In the genomic region with DNA sequence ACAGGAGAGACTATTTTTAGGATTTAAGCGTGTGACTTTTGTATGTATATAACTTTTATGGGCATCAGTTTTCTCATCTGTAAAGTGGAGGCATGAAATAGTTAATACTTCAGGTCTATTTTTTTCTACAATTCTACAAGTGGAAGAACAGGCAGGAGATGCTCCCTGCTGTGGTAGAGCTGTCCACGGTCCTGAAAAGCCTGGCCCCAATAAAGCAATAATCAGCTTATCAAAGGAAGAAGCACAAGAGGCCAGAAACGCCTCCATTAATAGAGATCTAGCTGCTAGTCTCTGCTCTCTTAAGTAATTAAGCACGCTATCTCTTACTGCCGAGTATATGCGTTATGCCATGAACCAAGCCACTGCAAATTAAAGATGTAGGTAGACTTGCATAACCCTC, we compare ENCODE assay signal across 8 cellular contexts. TPM values are rescaled to one million over a fixed set of nuclear protein-coding genes. Genes with fewer than 3 reads are reported as not detected.
A peak's percentile ranks its signal among the peaks of the same experiment; 100 is the strongest.
DNase-seq lines count a peak whose midpoint lies in the region; ATAC-seq, FAIRE-seq and TF ChIP-seq lines count a peak whose summit lies in the region.
"Had no signal": no experiment of that assay in that cellular context is flagged by ENCODE, and none has a peak within 500 bp of the region (broad histone marks: within the 10 kb centered on the region; RNA-seq: fewer than 3 reads in every experiment).

No MANE protein-coding gene starts in this region.

- no peak overlapping the region for H3K23ac ChIP-seq in H1 (ENCODE audit: insufficient read length)

- H3K27me3 Mint-ChIP-seq in GM23338 (ENCODE audit: insufficient read depth, low read depth, poor library complexity): no peaks in the 10 kb centered on the region
- peaks cover 26% of the 10 kb centered on the region for H3K27me3 Mint-ChIP-seq in chondrocyte (ENCODE audit: low read depth)

- TF ChIP-seq CTCF in GM23338 (conservative IDR thresholded peaks at IDR 0.05; ENCODE audit: low read depth in 2 of 2): no peak
- TF ChIP-seq CTCF in H1 (IDR thresholded peaks at IDR 0.05; ENCODE audit: control extremely low read depth in 1 of 3, insufficient read depth in 1 of 3, low read depth in 1 of 3, low read length in 3 of 3): no peak
- no peak for TF ChIP-seq CTCF in retinal pigment epithelial cell (conservative IDR thresholded peaks at IDR 0.05; ENCODE audit: low read depth, low read length)
- no peak for TF ChIP-seq CTCF in chondrocyte (IDR thresholded peaks at IDR 0.05)

- H3K9ac ChIP-seq in H1 (replicated peaks in 1 of 4; ENCODE audit: extremely low read depth in 1 of 4, low read depth in 3 of 4, low read length in 3 of 4): no peak overlapping the region

- no peak overlapping the region for H3K27ac Mint-ChIP-seq in GM23338
- H3K27ac Mint-ChIP-seq in chondrocyte (ENCODE audit: unreplicated experiment): no peak overlapping the region

- H3K27ac ChIP-seq in GM23338 (ENCODE audit: low read depth) (no peak overlapping the region), H1 (ENCODE audit: low read depth, low read length) (no peak overlapping the region)
- H3K27ac ChIP-seq: tibial nerve had no signal

- no peak for TF ChIP-seq RAD21 in H1 (IDR thresholded peaks at IDR 0.05 in 1 of 2, conservative IDR thresholded peaks at IDR 0.05 in 1 of 2; ENCODE audit: low read depth in 2 of 2, low read length in 2 of 2)

- no peak overlapping the region for H4K91ac ChIP-seq in H1 (replicated peaks; ENCODE audit: insufficient read length, low read length)

- H3K9me3 Mint-ChIP-seq in GM23338: no peaks in the 10 kb centered on the region
- H3K9me3 Mint-ChIP-seq in chondrocyte (ENCODE audit: low read depth): no peaks in the 10 kb centered on the region

- H4K20me1 ChIP-seq in GM23338 (replicated peaks; ENCODE audit: insufficient read depth): no peaks in the 10 kb centered on the region
- H4K20me1 ChIP-seq in H1 (replicated peaks in 1 of 2; ENCODE audit: control insufficient read depth in 1 of 2, insufficient read depth in 2 of 2, low read length in 2 of 2): no peaks in the 10 kb centered on the region

- peaks cover 41% of the 10 kb centered on the region for H3K4me1 Mint-ChIP-seq in GM23338
- H3K4me1 Mint-ChIP-seq in chondrocyte (ENCODE audit: low read depth): no peaks in the 10 kb centered on the region

- H3K27me3 ChIP-seq in GM23338 (ENCODE audit: insufficient read depth): no peaks in the 10 kb centered on the region
- no peaks in the 10 kb centered on the region for H3K27me3 ChIP-seq in H1 (replicated peaks in 1 of 4; ENCODE audit: control insufficient read depth in 3 of 4, extremely low read depth in 1 of 4, insufficient read depth in 3 of 4, low read length in 3 of 4)
- H3K27me3 ChIP-seq: tibial nerve had no signal

- H3K36me3 ChIP-seq in GM23338 (ENCODE audit: insufficient read depth) (no peaks in the 10 kb centered on the region), H1 (ENCODE audit: control insufficient read depth in 2 of 4, insufficient read depth in 4 of 4, low read length in 3 of 4) (no peaks in the 10 kb centered on the region)
- H3K36me3 ChIP-seq: tibial nerve had no signal

- H2BK12ac ChIP-seq in H1 (ENCODE audit: low read depth, low read length): no peak overlapping the region

- H3K4me1 ChIP-seq in GM23338 (ENCODE audit: insufficient read depth) (peaks cover 16% of the 10 kb centered on the region), H1 (replicated peaks in 1 of 4; ENCODE audit: control insufficient read depth in 3 of 4, insufficient read depth in 4 of 4, low read length in 3 of 4) (peaks cover 0 to 8% (median 1%) of the 10 kb centered on the region in 4 experiments; a peak in 2 of 7 replicates)
- H3K4me1 ChIP-seq: tibial nerve had no signal

- H4K8ac ChIP-seq in H1 (ENCODE audit: extremely low read depth, insufficient read depth, low read length): no peak overlapping the region

- H3K23me2 ChIP-seq in H1 (ENCODE audit: low read depth, low read length): no peaks in the 10 kb centered on the region; the same call in 1 of the 2 replicates

- no peak overlapping the region for H4K5ac ChIP-seq in H1 (ENCODE audit: insufficient read length, low read depth, low read length)

- no peak overlapping the region for H2BK5ac ChIP-seq in H1 (ENCODE audit: low read depth, low read length)

- H2BK120ac ChIP-seq in H1 (replicated peaks; ENCODE audit: low read depth, low read length): no peak overlapping the region

- ATAC-seq in GM23338 (peak; percentile 66), HG03045 (IDR thresholded peaks at IDR 0.05; ENCODE audit: unreplicated experiment) (no peak)

- H3K36me3 Mint-ChIP-seq in GM23338 (ENCODE audit: low read depth): no peaks in the 10 kb centered on the region
- H3K36me3 Mint-ChIP-seq in chondrocyte (ENCODE audit: low read depth): no peaks in the 10 kb centered on the region

- no peaks in the 10 kb centered on the region for H3F3A ChIP-seq in GM23338 (replicated peaks; ENCODE audit: low read depth)

- DNase-seq in GM23338 (ENCODE audit: low spot score) (peak; percentile 78), NCI-H524 treated with DMSO at 0.1 percent for 48 hours (lab: John Stamatoyannopoulos, UW) (peak; percentile 80), H1 (ENCODE audit: low read depth in 1 of 2, low spot score in 2 of 2) (peak; percentile 43 to 84), retinal pigment epithelial cell (ENCODE audit: low read depth) (peak; percentile 21), NCI-H1105 (lab: John Stamatoyannopoulos, UW) (no peak), chondrocyte (ENCODE audit: low spot score) (no peak)

- no peak for TF ChIP-seq POLR2A in H1 (IDR thresholded peaks at IDR 0.05; ENCODE audit: control extremely low read depth in 1 of 2, low read depth in 2 of 2, low read length in 2 of 2)

- H3K79me2 ChIP-seq in GM23338 (replicated peaks; ENCODE audit: insufficient read depth) (no peaks in the 10 kb centered on the region), H1 (ENCODE audit: control insufficient read depth in 1 of 2, insufficient read depth in 2 of 2, low read length in 2 of 2) (no peaks in the 10 kb centered on the region)

- H2BK20ac ChIP-seq in H1 (ENCODE audit: low read length): no peak overlapping the region

- H3K9me2 ChIP-seq in GM23338 (ENCODE audit: insufficient read depth): no peaks in the 10 kb centered on the region

- no peak overlapping the region for H3K4me3 ChIP-seq in GM23338
- H3K4me3 ChIP-seq in H1 (ENCODE audit: extremely low read depth in 1 of 4, insufficient read depth in 2 of 4, low read depth in 3 of 4, low read length in 4 of 4): no peak overlapping the region
- H3K4me3 ChIP-seq in retinal pigment epithelial cell (ENCODE audit: low read length): no peak overlapping the region
- H3K4me3 ChIP-seq: tibial nerve had no signal

- H2AFZ ChIP-seq in GM23338: no peak overlapping the region
- no peak overlapping the region for H2AFZ ChIP-seq in H1 (ENCODE audit: low read length)

- H3K9me3 ChIP-seq in H1 (ENCODE audit: insufficient read depth in 2 of 2, low read depth in 1 of 2, low read length in 1 of 2): no peaks in the 10 kb centered on the region
- H3K9me3 ChIP-seq: tibial nerve had no signal

- H3K4me2 ChIP-seq in GM23338: no peak overlapping the region
- H3K4me2 ChIP-seq in H1 (ENCODE audit: insufficient read depth in 1 of 2, low read depth in 2 of 2, low read length in 2 of 2): no peak overlapping the region; a peak in 1 of 4 replicates

- WGBS in H1 (ENCODE audit: extremely low coverage in 1 of 2, insufficient coverage in 1 of 2, insufficient read length in 1 of 2, insufficient replicate concordance in 2 of 2, low coverage in 1 of 2, low lambda C conversion rate in 2 of 2, missing lambda C conversion rate in 1 of 2), 2 experiments: 42% methylated on average over 6 of the region's 6 CpGs; no CpG with 5 or more reads in 1 of the 2 experiments

- H3K79me1 ChIP-seq in H1 (ENCODE audit: low read depth, low read length): no peaks in the 10 kb centered on the region

- H2AK5ac ChIP-seq in H1 (ENCODE audit: low read depth, low read length): no peak overlapping the region

- H3K4ac ChIP-seq in H1 (replicated peaks; ENCODE audit: insufficient read length, low read depth, low read length): no peak overlapping the region

- no peak overlapping the region for H3K14ac ChIP-seq in H1 (ENCODE audit: insufficient read length)

- no peak overlapping the region for H3K18ac ChIP-seq in H1 (ENCODE audit: extremely low read depth, low read length)

- no peak overlapping the region for H3K4me3 Mint-ChIP-seq in GM23338
- no peak overlapping the region for H3K4me3 Mint-ChIP-seq in chondrocyte (ENCODE audit: unreplicated experiment)

- no peak overlapping the region for H2BK15ac ChIP-seq in H1 (ENCODE audit: low read length)

- FAIRE-seq in H1 (lab: Jason Lieb, UNC): peak; percentile 86

- POLR2A ChIA-PET in H1 (lab: Charles Lee; ENCODE audit: partially characterized antibody): interaction anchor here (1.6 kb wide), 1 partner anchor 11 kb away, joined by 5 read pairs; no protein-coding TSS in a partner anchor

- CTCF ChIA-PET in H1 (lab: Charles Lee; ENCODE audit: partially characterized antibody): interaction anchor here (1.0 to 1.8 kb wide), 3 partner anchors 9 to 99 kb away, joined by 3 to 5 read pairs (median 3); no protein-coding TSS in a partner anchor

- no peak overlapping the region for H3K56ac ChIP-seq in H1 (replicated peaks; ENCODE audit: insufficient read length, low read depth, low read length)

- no peak for TF ChIP-seq EP300 in H1 (IDR thresholded peaks at IDR 0.05; ENCODE audit: borderline replicate concordance in 1 of 2, low read depth in 2 of 2, low read length in 2 of 2)

TF ChIP-seq in H1, 55 proteins besides CTCF, POLR2A, EP300 and RAD21:
- TF ChIP-seq EGR1 (IDR thresholded peaks at IDR 0.05; ENCODE audit: borderline replicate concordance, low read depth, low read length) (no peak), YY1 (IDR thresholded peaks at IDR 0.05; ENCODE audit: low read depth, low read length) (peak; percentile 20; the same call in 1 of the 2 replicates), MAFK (IDR thresholded peaks at IDR 0.05; ENCODE audit: low read depth, low read length) (no peak), EZH2 (IDR thresholded peaks at IDR 0.05; ENCODE audit: low read depth, low read length, severe bottlenecking) (no peak), SIN3A (conservative IDR thresholded peaks at IDR 0.05 in 1 of 2, IDR thresholded peaks at IDR 0.05 in 1 of 2; ENCODE audit: low read depth in 1 of 2, low read length in 2 of 2) (peak; percentile 61 to 71; a peak in 1 of 4 replicates)

RNA-seq across cellular contexts. Expression of a gene that starts 28.0 kb away (rescaled TPM):
- 20.7 and 21.0 TPM in 2 replicates for total RNA-seq in GM23338 (2014; rRNA removed; shearing (Covaris generic))
- 9.9 and 10.5 TPM in 2 replicates for polyA plus RNA-seq in GM23338 (2016; fragmentation: Nextera tagmentation; extraction: Ambion mirVana)
- 39.8 and 40.1 TPM in 2 replicates for total RNA-seq in H1 (2021; fragmentation: NEBNext Ultra II Directional; extraction: Animal tissue kit (Norgen Biotek cat#: 25700))
- 15.4 and 18.7 TPM in 2 replicates for polyA plus RNA-seq in H1 (2011; rRNA removed)
- polyA plus RNA-seq in H1 (2011; cell fraction: cytosol; rRNA removed): 15.3 TPM
- polyA plus RNA-seq in H1 (2011; cell fraction: nucleus; rRNA removed): 11.6 TPM
- polyA plus RNA-seq in H1 (2012, experiment 1 of 2): 19.2 to 23.0 TPM (median 21.2 TPM) in 4 replicates
- 6.9 TPM for polyA plus RNA-seq in H1 (2012, experiment 2 of 2)
- polyA plus RNA-seq in H1 (2013, experiment 1 of 2): 15.1 TPM
- polyA plus RNA-seq in H1 (2013, experiment 2 of 2): 15.0 TPM
- 14.1 and 20.0 TPM in 2 replicates for polyA minus RNA-seq in H1 (2011; rRNA and poly(A)+ RNA removed)
- 13.3 TPM for polyA minus RNA-seq in H1 (2011; cell fraction: cytosol; rRNA and poly(A)+ RNA removed)
- 8.9 TPM for polyA minus RNA-seq in H1 (2011; cell fraction: nucleus; rRNA and poly(A)+ RNA removed)
- total RNA-seq in chondrocyte: 18.5 to 24.9 TPM (median 23.6 TPM) in 3 replicates

Comparison
In these comparisons a context has a peak if more than half of its experiments do, and no peak if none do; other contexts are left out.
1. DNase-seq: peak in GM23338 (single experiment), NCI-H524 treated with DMSO at 0.1 percent for 48 hours (single experiment), H1 (2 of 2) and retinal pigment epithelial cell (single experiment); none in NCI-H1105 (single experiment) and chondrocyte (single experiment).